In genomic region chr11:17504330-17505107, GRCh38 we compare ENCODE assay signal across 8 cellular contexts.
DNase-seq lines count a peak whose midpoint lies in the region; ATAC-seq, FAIRE-seq and TF ChIP-seq lines count a peak whose summit lies in the region.

No MANE protein-coding gene starts in this region.

- H3K27ac ChIP-seq in WERI-Rb-1 = no peak overlapping the region
- H3K27ac ChIP-seq in brain microvascular endothelial cell = no peak overlapping the region

- TF ChIP-seq CTCF in WERI-Rb-1 (IDR thresholded peaks at IDR 0.05; ENCODE audit: low read depth, low read length) = peak; percentile 83
- peak; percentile 94 for TF ChIP-seq CTCF in brain microvascular endothelial cell (IDR thresholded peaks at IDR 0.05; ENCODE audit: low read depth, low read length, missing control alignments)

- ATAC-seq in HG02798 (IDR thresholded peaks at IDR 0.05; ENCODE audit: poor library complexity, unreplicated experiment) = peak; percentile 58
- no peak for ATAC-seq in HG03045 (IDR thresholded peaks at IDR 0.05; ENCODE audit: unreplicated experiment)

- H3K9me3 ChIP-seq in WERI-Rb-1 (ENCODE audit: severe bottlenecking) = no peaks in the 10 kb centered on the region

- no peaks in the 10 kb centered on the region for H3K27me3 ChIP-seq in WERI-Rb-1 (ENCODE audit: insufficient read depth, low read depth, severe bottlenecking)
- H3K27me3 ChIP-seq in brain microvascular endothelial cell (replicated peaks) = no peaks in the 10 kb centered on the region

- H3K4me3 ChIP-seq in WERI-Rb-1 (ENCODE audit: low read depth, low read length) (no peak overlapping the region), brain microvascular endothelial cell (ENCODE audit: low read depth, low read length) (no peak overlapping the region)

- H3K36me3 ChIP-seq in WERI-Rb-1 (no peaks in the 10 kb centered on the region), brain microvascular endothelial cell (replicated peaks) (no peaks in the 10 kb centered on the region)

- FAIRE-seq in islet of Langerhans (lab: Jason Lieb, UNC) = peak; percentile 84

- in situ Hi-C loops in brain microvascular endothelial cell (cut with HindIII; ENCODE audit: low pct_ligation_motif_present, low sequenced_read_pairs) = no loop called here

- peak; percentile 68 for DNase-seq in EL
- DNase-seq in NCI-H2107 treated with DMSO at 0.1 percent for 48 hours (lab: John Stamatoyannopoulos, UW; ENCODE audit: unreplicated experiment) = peak; percentile 70
- peak; percentile 80 for DNase-seq in WERI-Rb-1
- peak; percentile 64 for DNase-seq in brain microvascular endothelial cell
- DNase-seq in stimulated activated CD4-positive, alpha-beta T cell treated with anti-CD3 and anti-CD28 coated beads, Interleukin-1b, Interleukin-23, amount 100 ng/mL, for 1 hour (ENCODE audit: low read depth in 2 of 2) = peak; percentile 33 to 73
